ENCODE assay signal across 23 cellular contexts in the genomic region with DNA sequence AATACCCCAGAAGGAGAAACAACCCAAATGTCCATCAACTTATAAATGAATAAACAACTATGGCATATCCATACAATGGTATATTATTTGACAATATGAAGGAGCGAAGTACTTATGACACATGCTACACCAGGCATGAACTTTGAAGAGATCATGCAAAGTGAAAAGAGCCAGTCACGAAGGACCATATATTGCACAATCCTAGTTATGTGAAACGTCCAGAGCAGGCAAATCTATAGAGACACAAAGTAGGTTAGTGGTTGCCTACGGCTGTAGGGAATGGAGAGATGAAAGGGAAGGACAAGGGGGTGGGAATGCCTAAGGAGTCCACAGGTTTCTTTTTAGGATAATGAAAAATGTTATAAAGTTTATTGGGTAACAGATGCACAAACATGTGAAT.
"Had no signal": no experiment of that assay in that cellular context is flagged by ENCODE, and none has a peak within 500 bp of the region (broad histone marks: within the 10 kb centered on the region; RNA-seq: fewer than 3 reads in every experiment).

No MANE protein-coding gene starts in this region.

- H3K9ac ChIP-seq: SK-N-SH had no signal

- H3K27ac ChIP-seq: brain microvascular endothelial cell, SJCRH30 had no signal

- H3K4me1 ChIP-seq: SJCRH30 had no signal

- DNase-seq: activated CD4-positive, alpha-beta T cell treated with anti-CD3 and anti-CD28 coated beads for 4 hours; activated CD8-positive, alpha-beta memory T cell treated with anti-CD3 and anti-CD28 coated beads, Interleukin-2, amount 50 U/mL, for 4 hours; activated CD8-positive, alpha-beta T cell treated with anti-CD3 and anti-CD28 coated beads for 36 hours; activated gamma-delta T cell treated with Interleukin-2 at 50 U/mL for 16 hours; activated naive CD4-positive, alpha-beta T cell treated with anti-CD3 and anti-CD28 coated beads, Interleukin-2, amount 10 ng/mL, durations not matched to agents 7 days and 5 days; activated naive CD8-positive, alpha-beta T cell treated with anti-CD3 and anti-CD28 coated beads for 36 hours; activated T-cell treated with anti-CD3 and anti-CD28 coated beads, Interleukin-2, amount 50 U/mL, for 72 hours; brain microvascular endothelial cell; cerebellar nuclear complex; Kasumi-1; NCI-H1105; NCI-H1436; NCI-H1694 treated with DMSO at 0.1 percent for 48 hours; NCI-H2029 treated with DMSO at 0.1 percent for 48 hours; NCI-H345; NCI-H510A; NCI-H526 treated with DMSO at 0.1 percent for 48 hours; RPMI8226; SJCRH30; SK-N-SH; T-helper 1 cell had no signal

- ATAC-seq: activated CD4-positive, CD25-positive, alpha-beta regulatory T cell treated with anti-CD3 and anti-CD28 coated beads, Interleukin-2, amount 50 U/mL, for 24 hours; activated CD8-positive, alpha-beta T cell treated with anti-CD3 and anti-CD28 coated beads for 36 hours; activated T-cell treated with anti-CD3 and anti-CD28 coated beads, Interleukin-2, amount 50 U/mL, for 72 hours; Right ventricle myocardium inferior had no signal

- H3K36me3 ChIP-seq: brain microvascular endothelial cell, SJCRH30 had no signal

- H3K9me3 ChIP-seq: SJCRH30, SK-N-SH had no signal

- H3K4me2 ChIP-seq: SK-N-SH had no signal

- H3K27me3 ChIP-seq: brain microvascular endothelial cell, SJCRH30 had no signal
